Comparison of ENCODE assay signal across 16 cellular contexts in the genomic region with DNA sequence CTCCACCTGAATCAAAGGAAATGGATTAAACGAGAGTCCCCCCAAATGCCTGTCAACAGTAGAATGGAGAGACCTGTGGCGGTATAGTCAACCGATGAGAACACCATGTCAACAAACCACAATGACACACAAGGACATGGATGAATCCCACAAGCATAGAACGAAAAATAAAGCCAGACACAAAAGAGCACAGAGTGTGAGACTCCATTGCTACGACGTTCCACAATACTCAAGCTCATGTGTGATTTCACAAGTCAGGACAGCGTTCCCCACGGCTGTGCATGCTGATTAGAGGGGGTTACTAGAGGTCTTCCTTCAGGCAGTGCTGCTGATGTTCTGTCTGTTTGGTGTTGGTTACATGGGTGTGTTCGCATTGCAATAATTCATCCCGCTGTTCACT. TPM values are rescaled to one million over a fixed set of nuclear protein-coding genes. Genes with fewer than 3 reads are reported as not detected.
A peak's percentile ranks its signal among the peaks of the same experiment; 100 is the strongest.
DNase-seq lines count a peak whose midpoint lies in the region; TF ChIP-seq lines count a peak whose summit lies in the region.
"Had no signal": no experiment of that assay in that cellular context is flagged by ENCODE, and none has a peak within 500 bp of the region (broad histone marks: within the 10 kb centered on the region; RNA-seq: fewer than 3 reads in every experiment).

No MANE protein-coding gene starts in this region.

- H3K4me1 Mint-ChIP-seq in dendritic cell treated with granulocyte-macrophage colony-stimulating factor and Interleukin-4, amounts not matched to agents 40 ng/mL and 50 ng/mL, for 4 days (ENCODE audit: low read depth) = peaks cover 46% of the 10 kb centered on the region

- peak overlapping the region; percentile 54 for H3K4me2 ChIP-seq in smooth muscle cell

- peak overlapping the region; percentile 49 for H3K27ac Mint-ChIP-seq in dendritic cell treated with granulocyte-macrophage colony-stimulating factor and Interleukin-4, amounts not matched to agents 40 ng/mL and 50 ng/mL, for 4 days
- H3K27ac Mint-ChIP-seq: activated CD8-positive, alpha-beta T cell treated with anti-CD3 and anti-CD28 coated beads, Interleukin-2, amount 10 ng/mL, durations not matched to agents 7 days and 5 days; T-helper 1 cell treated with Interleukin-12 subunit alpha and Interleukin-12 subunit beta and Interleukin-4 antibody, amounts not matched to agents 30 μg/mL and 1 μg/mL, for 36 hours had no signal

- TF ChIP-seq CTCF in smooth muscle cell (IDR thresholded peaks at IDR 0.05; ENCODE audit: borderline replicate concordance, insufficient read depth, poor library complexity, severe bottlenecking) = no peak

- no peaks in the 10 kb centered on the region for H4K20me1 ChIP-seq in smooth muscle cell (ENCODE audit: low read depth)

- no peak overlapping the region for H3K4me3 Mint-ChIP-seq in dendritic cell treated with granulocyte-macrophage colony-stimulating factor and Interleukin-4, amounts not matched to agents 40 ng/mL and 50 ng/mL, for 4 days
- H3K4me3 Mint-ChIP-seq: activated CD8-positive, alpha-beta T cell treated with anti-CD3 and anti-CD28 coated beads, Interleukin-2, amount 10 ng/mL, durations not matched to agents 7 days and 5 days; T-helper 1 cell treated with Interleukin-12 subunit alpha and Interleukin-12 subunit beta and Interleukin-4 antibody, amounts not matched to agents 30 μg/mL and 1 μg/mL, for 36 hours had no signal

- H3K27me3 Mint-ChIP-seq in dendritic cell treated with granulocyte-macrophage colony-stimulating factor and Interleukin-4, amounts not matched to agents 40 ng/mL and 50 ng/mL, for 4 days = peaks cover 35% of the 10 kb centered on the region

- H3K9me3 Mint-ChIP-seq in dendritic cell treated with granulocyte-macrophage colony-stimulating factor and Interleukin-4, amounts not matched to agents 40 ng/mL and 50 ng/mL, for 4 days = no peaks in the 10 kb centered on the region
- H3K9me3 Mint-ChIP-seq: T-helper 1 cell treated with Interleukin-12 subunit alpha and Interleukin-12 subunit beta and Interleukin-4 antibody, amounts not matched to agents 30 μg/mL and 1 μg/mL, for 36 hours had no signal

- intact Hi-C loops in dendritic cell treated with granulocyte-macrophage colony-stimulating factor and Interleukin-4, amounts not matched to agents 40 ng/mL and 50 ng/mL, for 4 days (cut with micrococcal nuclease) = no loop called here

- H3K27ac ChIP-seq in smooth muscle cell (ENCODE audit: low read depth) = no peak overlapping the region
- H3K27ac ChIP-seq: cardiac muscle cell, WERI-Rb-1 had no signal

- H3K27me3 ChIP-seq in smooth muscle cell (ENCODE audit: low read depth) = no peaks in the 10 kb centered on the region

- no peaks in the 10 kb centered on the region for H3F3A ChIP-seq in smooth muscle cell (ENCODE audit: low read depth)

- H3K36me3 Mint-ChIP-seq in dendritic cell treated with granulocyte-macrophage colony-stimulating factor and Interleukin-4, amounts not matched to agents 40 ng/mL and 50 ng/mL, for 4 days (ENCODE audit: low read depth) = no peaks in the 10 kb centered on the region

- H3K4me3 ChIP-seq in smooth muscle cell = no peak overlapping the region
- H3K4me3 ChIP-seq: cardiac muscle cell, lung had no signal

- H3K79me2 ChIP-seq in smooth muscle cell (ENCODE audit: low read depth) = no peaks in the 10 kb centered on the region

- H2AFZ ChIP-seq in smooth muscle cell (ENCODE audit: low read depth) = no peak overlapping the region

- H3K9me3 ChIP-seq in smooth muscle cell (replicated peaks; ENCODE audit: low read depth) = no peaks in the 10 kb centered on the region

- no peak overlapping the region for H3K9ac ChIP-seq in smooth muscle cell (ENCODE audit: low read depth)

- peak; percentile 27 for DNase-seq in NCI-H226
- no peak for DNase-seq in smooth muscle cell (lab: John Stamatoyannopoulos, UW; ENCODE audit: unreplicated experiment)
- no peak for DNase-seq in activated CD8-positive, alpha-beta memory T cell treated with anti-CD3 and anti-CD28 coated beads, Interleukin-2, amount 50 U/mL, for 48 hours
- no peak for DNase-seq in amniotic stem cell (lab: John Stamatoyannopoulos, UW)
- DNase-seq: activated CD8-positive, alpha-beta T cell treated with anti-CD3 and anti-CD28 coated beads, Interleukin-2, amount 10 ng/mL, durations not matched to agents 7 days and 5 days; effector CD8-positive, alpha-beta T cell; GF-D8; NCI-H1930; SHP77 treated with DMSO at 0.1 percent for 48 hours; WERI-Rb-1 had no signal

- H3K4me1 ChIP-seq in smooth muscle cell (ENCODE audit: low read depth) = no peaks in the 10 kb centered on the region

- WGBS in smooth muscle cell (ENCODE audit: low lambda C conversion rate) = 78% methylated on average over 10 of the region's 10 CpGs

- H3K36me3 ChIP-seq in smooth muscle cell (ENCODE audit: low read depth) = no peaks in the 10 kb centered on the region
- H3K36me3 ChIP-seq: cardiac muscle cell, WERI-Rb-1 had no signal

RNA-seq across cellular contexts. Expression of a gene that starts 5.8 kb away (rescaled TPM):
- not detected in 2 replicates for total RNA-seq in smooth muscle cell
- polyA plus RNA-seq in smooth muscle cell = not detected in 2 replicates
- total RNA-seq: activated CD8-positive, alpha-beta T cell treated with anti-CD3 and anti-CD28 coated beads, Interleukin-2, amount 10 ng/mL, durations not matched to agents 7 days and 5 days; cardiac muscle cell; osteocyte had no signal
- polyA plus RNA-seq: BJ, cardiac muscle cell had no signal

RNA-seq across cellular contexts. Expression of a gene that starts 14.0 kb away (rescaled TPM):
- total RNA-seq in smooth muscle cell = 1.0 and 1.9 TPM in 2 replicates
- polyA plus RNA-seq in smooth muscle cell = 0.69 and 0.81 TPM in 2 replicates
- total RNA-seq: activated CD8-positive, alpha-beta T cell treated with anti-CD3 and anti-CD28 coated beads, Interleukin-2, amount 10 ng/mL, durations not matched to agents 7 days and 5 days; cardiac muscle cell; lung; osteocyte had no signal
- polyA plus RNA-seq: BJ, cardiac muscle cell, lung had no signal

RNA-seq across cellular contexts. Expression of a gene that starts 55.1 kb away (rescaled TPM):
- 0.22 TPM in 2 replicates for total RNA-seq in smooth muscle cell
- 0.64 TPM in 1 of 2 replicates, not detected in the other for polyA plus RNA-seq in smooth muscle cell
- total RNA-seq: activated CD8-positive, alpha-beta T cell treated with anti-CD3 and anti-CD28 coated beads, Interleukin-2, amount 10 ng/mL, durations not matched to agents 7 days and 5 days; cardiac muscle cell; osteocyte had no signal
- polyA plus RNA-seq: BJ, cardiac muscle cell had no signal
